In genomic region chrX:118495061-118495921, GRCh38 we compare ENCODE assay signal across 8 cellular contexts. TPM values are rescaled to one million over a fixed set of nuclear protein-coding genes. Genes with fewer than 3 reads are reported as not detected.
DNase-seq lines count a peak whose midpoint lies in the region; ATAC-seq and TF ChIP-seq lines count a peak whose summit lies in the region.

DOCK11 (plus strand) TSS chrX:118495815; CDS start chrX:118495972, 157 bp downstream.

- TF ChIP-seq CTCF in Calu3 (IDR thresholded peaks at IDR 0.05; ENCODE audit: unreplicated experiment) (no peak), RWPE1 (conservative IDR thresholded peaks at IDR 0.05; ENCODE audit: low read depth) (no peak), fibroblast of pulmonary artery (IDR thresholded peaks at IDR 0.05; ENCODE audit: low read length, missing control alignments) (no peak)

- no peaks in the 10 kb centered on the region for H3K36me3 ChIP-seq in HUES6 (ENCODE audit: control insufficient read depth, insufficient read depth, low read length)

- peak; percentile 68 for ATAC-seq in GM21390 (IDR thresholded peaks at IDR 0.05; ENCODE audit: unreplicated experiment)
- peak; percentile 91 to 93 for ATAC-seq in natural killer cell treated with Interleukin-12 subunit alpha and Interleukin-12 subunit beta and Interleukin-15 and Interleukin-18, amount 100 ng/mL, for 72 hours

- H3K4me1 Mint-ChIP-seq in Calu3 (ENCODE audit: low read depth, unreplicated experiment): peaks cover 11% of the 10 kb centered on the region
- H3K4me1 Mint-ChIP-seq in natural killer cell treated with Interleukin-12 subunit alpha and Interleukin-12 subunit beta and Interleukin-15 and Interleukin-18, amount 100 ng/mL, for 72 hours (ENCODE audit: low read depth in 2 of 2): peaks cover 18 to 23% of the 10 kb centered on the region in 2 donors

- H3K27ac Mint-ChIP-seq in Calu3 (ENCODE audit: unreplicated experiment): no peak within 1 kb of the TSS
- H3K27ac Mint-ChIP-seq in natural killer cell treated with Interleukin-12 subunit alpha and Interleukin-12 subunit beta and Interleukin-15 and Interleukin-18, amount 100 ng/mL, for 72 hours: peak within 1 kb of the TSS; percentile 95 to 96

- H3K27ac ChIP-seq in HUES6 (ENCODE audit: low read depth, low read length) (peak within 1 kb of the TSS; percentile 50; the same call in 1 of the 2 replicates), RWPE1 (peak within 1 kb of the TSS; percentile 83)

- peaks cover 11% of the 10 kb centered on the region for H3K36me3 Mint-ChIP-seq in Calu3 (ENCODE audit: insufficient read depth, unreplicated experiment)
- no peaks in the 10 kb centered on the region for H3K36me3 Mint-ChIP-seq in natural killer cell treated with Interleukin-12 subunit alpha and Interleukin-12 subunit beta and Interleukin-15 and Interleukin-18, amount 100 ng/mL, for 72 hours

- CTCF ChIA-PET in Calu3 (lab: Charles Lee) (no interaction called here), RWPE1 (lab: Yijun Ruan, JAX) (interaction anchor here (0.6 to 1.2 kb wide), 3 partner anchors 36 to 221 kb away, joined by 3 to 5 read pairs (median 4); no protein-coding TSS in a partner anchor)

- H3K9me3 Mint-ChIP-seq in Calu3 (ENCODE audit: low read depth, unreplicated experiment): no peaks in the 10 kb centered on the region
- no peaks in the 10 kb centered on the region for H3K9me3 Mint-ChIP-seq in natural killer cell treated with Interleukin-12 subunit alpha and Interleukin-12 subunit beta and Interleukin-15 and Interleukin-18, amount 100 ng/mL, for 72 hours

- peak within 1 kb of the TSS; percentile 89 for H3K9ac ChIP-seq in HUES6 (ENCODE audit: low read length)

- no peaks in the 10 kb centered on the region for H3K9me3 ChIP-seq in HUES6 (ENCODE audit: control insufficient read depth, insufficient read depth, low read depth, low read length)

- POLR2A ChIA-PET in RWPE1 (lab: Yijun Ruan, JAX; ENCODE audit: low non-redundant PET): no interaction called here

- peaks cover 40% of the 10 kb centered on the region for H3K4me1 ChIP-seq in HUES6 (ENCODE audit: control insufficient read depth, insufficient read depth, low read length)

- H3K4me3 ChIP-seq in HUES6 (ENCODE audit: low read depth, low read length): peak within 1 kb of the TSS; percentile 82
- H3K4me3 ChIP-seq in fibroblast of pulmonary artery (replicated peaks; ENCODE audit: low read depth, low read length): peak within 1 kb of the TSS; percentile 71

- intact Hi-C loops in Calu3 (cut with micrococcal nuclease; ENCODE audit: unreplicated experiment): no loop called here

- H3K27me3 ChIP-seq in HUES6 (ENCODE audit: control insufficient read depth, insufficient read depth, low read length): peaks cover 43% of the 10 kb centered on the region

- DNase-seq in Calu3 (peak; percentile 54), RWPE1 (ENCODE audit: low spot score) (peak; percentile 48), fibroblast of pulmonary artery (ENCODE audit: low read depth) (peak; percentile 84)
- DNase-seq in activated T-helper 1 cell treated with anti-CD3 and anti-CD28 coated beads, Interleukin-2, amount 50 U/mL, for 16 hours (ENCODE audit: low read depth in 1 of 2, low spot score in 1 of 2): peak; percentile 39 to 71
- peak; percentile 92 for DNase-seq in natural killer cell treated with Interleukin-12 subunit alpha and Interleukin-12 subunit beta and Interleukin-15 and Interleukin-18, amount 100 ng/mL, for 72 hours (ENCODE audit: low spot score)
- DNase-seq in stimulated activated naive CD4-positive, alpha-beta T cell (lab: John Stamatoyannopoulos, UW): peak; percentile 54 to 77 (median 72)

- peaks cover 27% of the 10 kb centered on the region for H3K27me3 Mint-ChIP-seq in Calu3 (ENCODE audit: unreplicated experiment)
- no peaks in the 10 kb centered on the region for H3K27me3 Mint-ChIP-seq in natural killer cell treated with Interleukin-12 subunit alpha and Interleukin-12 subunit beta and Interleukin-15 and Interleukin-18, amount 100 ng/mL, for 72 hours

- H3K4me3 Mint-ChIP-seq in Calu3 (ENCODE audit: low read depth, unreplicated experiment): peak within 1 kb of the TSS; percentile 72
- peak within 1 kb of the TSS; percentile 96 for H3K4me3 Mint-ChIP-seq in natural killer cell treated with Interleukin-12 subunit alpha and Interleukin-12 subunit beta and Interleukin-15 and Interleukin-18, amount 100 ng/mL, for 72 hours

- BruUV-seq in Calu3 (replicated peaks; lab: Mats Ljungman, UMichigan): no TSS peak

RNA-seq across cellular contexts. Expression of gene DOCK11, which starts in this region (rescaled TPM):
- 1.4 and 1.9 TPM in 2 replicates for total RNA-seq in Calu3 (2022)
- 10 to 100 TPM; 32.0 to 44.5 TPM for total RNA-seq in natural killer cell treated with Interleukin-12 subunit alpha and Interleukin-12 subunit beta and Interleukin-15 and Interleukin-18, amount 100 ng/mL, for 72 hours

Comparison
In these comparisons a context has a peak if more than half of its experiments do, and no peak if none do; other contexts are left out.
1. Peak in every context shown above with its lines: DNase-seq, ATAC-seq, H3K4me3 ChIP-seq and H3K27ac ChIP-seq.
2. RNA of gene DOCK11 (total RNA-seq): 32.0 to 44.5 TPM in natural killer cell treated with Interleukin-12 subunit alpha and Interleukin-12 subunit beta and Interleukin-15 and Interleukin-18, amount 100 ng/mL, for 72 hours; 1.4 to 1.9 TPM in Calu3; every median in the first group is over 10 times any median in the second.